ENCODE assay signal across 29 cellular contexts in genomic region chr2:179541586-179541985, GRCh38.
"Had no signal": no experiment of that assay in that cellular context is flagged by ENCODE, and none has a peak within 500 bp of the region (broad histone marks: within the 10 kb centered on the region; RNA-seq: fewer than 3 reads in every experiment).

No MANE protein-coding gene starts in this region.

- H3K9me3 ChIP-seq: neutrophil, vagina had no signal

- H3K4me3 ChIP-seq: heart right ventricle, lower lobe of right lung, neural progenitor cell, sigmoid colon, tibial nerve, vagina had no signal

- H3K27me3 ChIP-seq: heart right ventricle, neural progenitor cell, neutrophil, sigmoid colon, tibial nerve, vagina had no signal

- H3K9ac ChIP-seq: neural progenitor cell had no signal

- ATAC-seq: heart right ventricle; left cardiac atrium; left lobe of liver; left ventricle myocardium superior; lower lobe of right lung; naive thymus-derived CD8-positive, alpha-beta T cell; right cardiac atrium; stimulated activated memory B cell treated with anti-CD40 and anti-IgM and Interleukin-4, amounts not matched to agents 10 μg/mL and 1 μg/mL and 100 μg/mL, for 72 hours; stimulated activated naive CD8-positive, alpha-beta T cell treated with anti-CD3 and anti-CD28 coated beads, Interleukin-15, amount 100 ng/mL, for 72 hours had no signal

- H2AFZ ChIP-seq: neural progenitor cell had no signal

- H3K4me2 ChIP-seq: neural progenitor cell had no signal

- FAIRE-seq: small intestine had no signal

- DNase-seq: heart right ventricle; hippocampal formation; immature natural killer cell; islet precursor cell; kidney glomerular epithelial cell; left cardiac atrium; left ventricle myocardium superior; lower lobe of right lung; mammary epithelial cell; mesenchymal stem cell; naive thymus-derived CD8-positive, alpha-beta T cell; occipital lobe; retina; right cardiac atrium; sigmoid colon; small intestine; stimulated activated CD4-positive, alpha-beta T cell treated with anti-CD3 and anti-CD28 coated beads, Interleukin-1b, Interleukin-23, amount 100 ng/mL, for 48 hours; stimulated activated CD4-positive, alpha-beta T cell treated with anti-CD3 and anti-CD28 coated beads, Interleukin-2, amount 100 ng/mL, for 48 hours; stimulated activated CD4-positive, alpha-beta T cell treated with anti-CD3 and anti-CD28 coated beads, Interleukin-4, amount 100 ng/mL, for 4 hours; stimulated activated CD8-positive, alpha-beta memory T cell treated with anti-CD3 and anti-CD28 coated beads, Interleukin-4, amount 100 ng/mL, for 48 hours; stimulated activated naive CD4-positive, alpha-beta T cell treated with Interleukin-2 at 50 U/mL for 16 hours; stimulated activated naive CD8-positive, alpha-beta T cell treated with anti-CD3 and anti-CD28 coated beads, Interleukin-15, amount 100 ng/mL, for 72 hours; substantia nigra had no signal

- H3K27ac ChIP-seq: heart right ventricle, lower lobe of right lung, neural progenitor cell, neutrophil, sigmoid colon, tibial nerve, vagina had no signal

- H3K36me3 ChIP-seq: heart right ventricle, lower lobe of right lung, neutrophil, sigmoid colon, tibial nerve, vagina had no signal

- H3K4me1 ChIP-seq: heart right ventricle, lower lobe of right lung, sigmoid colon, tibial nerve, vagina had no signal
